27 cellular contexts compared by ENCODE assay signal in the genomic region with DNA sequence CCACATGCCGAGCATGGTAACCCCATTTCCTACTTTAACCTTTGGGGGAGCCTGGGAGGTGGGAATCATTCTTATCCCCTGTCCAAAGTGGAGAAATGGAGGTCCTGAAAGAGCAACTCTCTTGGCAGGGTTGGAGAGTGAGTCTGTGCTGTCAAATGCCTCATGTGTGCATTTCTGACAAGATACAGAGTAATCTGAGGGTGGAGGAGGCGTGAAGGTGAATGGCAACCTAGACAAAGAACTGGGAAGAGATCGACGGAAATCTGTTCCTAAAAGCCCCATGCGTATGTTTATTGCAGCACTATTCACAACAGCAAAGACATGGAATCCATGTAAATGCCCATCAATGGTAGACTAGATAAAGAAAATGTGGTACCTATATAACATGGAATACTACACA.
DNase-seq lines count a peak whose midpoint lies in the region.
"Had no signal": no experiment of that assay in that cellular context is flagged by ENCODE, and none has a peak within 500 bp of the region (broad histone marks: within the 10 kb centered on the region; RNA-seq: fewer than 3 reads in every experiment).

No MANE protein-coding gene starts in this region.

- peaks cover 13% of the 10 kb centered on the region; the same call in 1 of the 2 replicates for H3K9me3 ChIP-seq in SJCRH30 (replicated peaks)
- H3K9me3 ChIP-seq: BE2C had no signal

- H3K4me1 ChIP-seq in SJCRH30 = peaks cover 33% of the 10 kb centered on the region; the same call in 1 of the 2 replicates
- H3K4me1 ChIP-seq: A549; BE2C; BLaER1; BLaER1 treated with 17β-estradiol and CSF1 and Interleukin-3, amounts not matched to agents 10 nM and 100 nM; Caco-2 had no signal

- no peaks in the 10 kb centered on the region; the same call in 1 of the 2 replicates for H3K36me3 ChIP-seq in SJCRH30
- H3K36me3 ChIP-seq: BE2C; BLaER1; BLaER1 treated with 17β-estradiol and CSF1 and Interleukin-3, amounts not matched to agents 10 nM and 100 nM had no signal

- H3K27ac ChIP-seq in SJCRH30 = peak overlapping the region; percentile 99
- H3K27ac ChIP-seq: 22Rv1; A549; BLaER1; BLaER1 treated with 17β-estradiol and CSF1 and Interleukin-3, amounts not matched to agents 10 nM and 100 nM; C4-2B had no signal

- no peaks in the 10 kb centered on the region for H3K27me3 ChIP-seq in SJCRH30
- H3K27me3 ChIP-seq: BE2C; BLaER1; BLaER1 treated with 17β-estradiol and CSF1 and Interleukin-3, amounts not matched to agents 10 nM and 100 nM had no signal

- peak overlapping the region; percentile 21 for H3K4me3 ChIP-seq in SJCRH30
- H3K4me3 ChIP-seq: A549; BLaER1; BLaER1 treated with 17β-estradiol and CSF1 and Interleukin-3, amounts not matched to agents 10 nM and 100 nM had no signal

- DNase-seq in SJCRH30 (no peak), mesenteric fat pad (ENCODE audit: low spot score) (no peak)
- DNase-seq: 8988T; ACHN; AML-193; BE2C; C1 segment of cervical spinal cord; Caco-2; Calu3; CD4-positive, alpha-beta memory T cell; CD4-positive, alpha-beta T cell; CD4-positive, CD25-positive, alpha-beta regulatory T cell; CD8-positive, alpha-beta memory T cell; CD8-positive, alpha-beta T cell; COR-L47; DMS 273 treated with DMSO at 0.1 percent for 48 hours; DMS153; DMS53; DMS79; DMS79 treated with DMSO at 0.1 percent for 48 hours; DND-41; EL had no signal
